Comparison of ENCODE assay signal across 1 cellular context in the genomic region with DNA sequence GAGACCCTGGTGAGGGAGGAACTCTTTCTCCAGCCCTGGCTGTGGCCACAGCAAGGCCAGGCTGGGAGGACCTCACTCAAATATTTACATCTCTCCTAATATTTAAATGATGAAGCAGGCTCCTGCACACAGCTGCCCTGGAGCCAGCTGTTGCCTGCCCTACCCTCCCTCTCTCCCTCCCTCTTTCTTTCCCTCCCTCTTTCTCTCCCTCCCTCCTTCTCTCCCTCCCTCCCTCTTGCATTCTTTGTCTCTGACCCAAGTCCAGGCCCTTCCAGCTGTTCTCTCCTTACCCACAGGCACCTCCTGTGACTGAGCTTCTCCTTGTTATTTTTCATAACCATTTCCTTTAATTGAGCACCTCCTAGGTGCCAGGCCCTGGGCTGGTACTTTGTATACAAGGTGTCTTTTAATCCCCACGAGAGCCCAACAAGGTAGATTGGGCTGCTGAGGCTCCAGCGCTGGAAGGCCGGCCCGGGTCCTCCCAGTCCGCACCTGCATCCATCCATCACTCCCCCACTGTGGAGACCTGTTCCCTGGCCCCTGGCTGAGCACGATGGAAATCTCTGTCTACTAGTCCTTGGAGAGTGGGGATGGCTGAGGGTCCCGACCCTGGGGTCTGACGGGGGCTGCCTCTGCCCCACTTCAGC.
TF ChIP-seq lines count a peak whose summit lies in the region.

No MANE protein-coding gene starts in this region.

TF ChIP-seq in H1, 55 proteins besides CTCF, POLR2A, EP300 and RAD21 (continued from another document):
- 0 out of 4 replicates have a peak, but pooled peaks of 1 of the 2 experiments have one; percentile 33 for TF ChIP-seq SIN3A (conservative IDR thresholded peaks at IDR 0.05 in 1 of 2, IDR thresholded peaks at IDR 0.05 in 1 of 2; ENCODE audit: low read depth in 1 of 2, low read length in 2 of 2)
- TF ChIP-seq RNF2 (IDR thresholded peaks at IDR 0.05; ENCODE audit: borderline replicate concordance, low read depth, low read length, missing control alignments, poor library complexity, severe bottlenecking) = no peak
- TF ChIP-seq KDM1A (IDR thresholded peaks at IDR 0.05; ENCODE audit: borderline replicate concordance, low read length) = peak; percentile 50; the same call in 1 of the 2 replicates
- TF ChIP-seq YY1 (IDR thresholded peaks at IDR 0.05; ENCODE audit: low read depth, low read length) = no peak
- TF ChIP-seq POLR2AphosphoS5 (IDR thresholded peaks at IDR 0.05; ENCODE audit: low read depth, low read length) = no peak
- peak; percentile 5; the same call in 1 of the 2 replicates for TF ChIP-seq TEAD4 (IDR thresholded peaks at IDR 0.05; ENCODE audit: low read depth, low read length)
- TF ChIP-seq, protein P1, sequence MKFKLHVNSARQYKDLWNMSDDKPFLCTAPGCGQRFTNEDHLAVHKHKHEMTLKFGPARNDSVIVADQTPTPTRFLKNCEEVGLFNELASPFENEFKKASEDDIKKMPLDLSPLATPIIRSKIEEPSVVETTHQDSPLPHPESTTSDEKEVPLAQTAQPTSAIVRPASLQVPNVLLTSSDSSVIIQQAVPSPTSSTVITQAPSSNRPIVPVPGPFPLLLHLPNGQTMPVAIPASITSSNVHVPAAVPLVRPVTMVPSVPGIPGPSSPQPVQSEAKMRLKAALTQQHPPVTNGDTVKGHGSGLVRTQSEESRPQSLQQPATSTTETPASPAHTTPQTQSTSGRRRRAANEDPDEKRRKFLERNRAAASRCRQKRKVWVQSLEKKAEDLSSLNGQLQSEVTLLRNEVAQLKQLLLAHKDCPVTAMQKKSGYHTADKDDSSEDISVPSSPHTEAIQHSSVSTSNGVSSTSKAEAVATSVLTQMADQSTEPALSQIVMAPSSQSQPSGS (IDR thresholded peaks at IDR 0.05; ENCODE audit: low read length) = no peak
- TF ChIP-seq BRCA1 (IDR thresholded peaks at IDR 0.05; ENCODE audit: low read depth, low read length) = no peak
